ENCODE assay signal across 1 cellular context in the genomic region with DNA sequence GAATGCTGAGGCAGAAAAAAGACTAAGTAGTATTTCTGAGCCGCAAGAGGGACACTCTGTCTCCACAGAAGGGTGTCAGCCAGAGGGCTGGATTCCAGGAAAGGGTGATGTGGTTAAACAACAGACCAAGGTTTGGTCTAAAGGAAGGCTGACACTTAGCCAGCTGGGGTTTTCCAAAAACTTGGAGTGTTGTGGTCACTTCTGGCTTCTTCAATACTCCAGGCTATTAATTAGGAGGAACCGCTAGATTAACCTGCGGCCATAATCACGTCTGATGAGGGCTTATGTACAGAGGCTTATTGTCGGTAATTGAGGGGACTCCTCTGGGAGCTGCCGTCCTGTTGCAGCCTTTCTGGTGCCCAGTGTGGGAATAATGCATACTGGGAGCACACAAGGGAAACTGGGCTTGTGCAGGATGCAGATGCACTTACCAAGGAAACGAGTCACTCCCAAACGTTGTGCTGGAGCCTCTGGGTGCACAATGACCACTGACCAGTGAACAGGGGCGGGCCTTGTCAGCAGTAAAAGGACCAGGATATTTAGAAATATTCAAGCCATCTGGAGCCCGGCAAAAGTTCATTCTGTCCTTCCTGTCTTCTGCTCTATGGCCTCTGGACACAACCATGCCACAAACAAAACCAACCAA.
TF ChIP-seq lines count a peak whose summit lies in the region.

No MANE protein-coding gene starts in this region.

TF ChIP-seq in GM23338, 12 proteins besides CTCF, POLR2A, EP300 and RAD21 (continued from another document):
- no peak for TF ChIP-seq ZNF462 (CRISPR knock-in tag; IDR thresholded peaks at IDR 0.05)
- TF ChIP-seq, protein P1, sequence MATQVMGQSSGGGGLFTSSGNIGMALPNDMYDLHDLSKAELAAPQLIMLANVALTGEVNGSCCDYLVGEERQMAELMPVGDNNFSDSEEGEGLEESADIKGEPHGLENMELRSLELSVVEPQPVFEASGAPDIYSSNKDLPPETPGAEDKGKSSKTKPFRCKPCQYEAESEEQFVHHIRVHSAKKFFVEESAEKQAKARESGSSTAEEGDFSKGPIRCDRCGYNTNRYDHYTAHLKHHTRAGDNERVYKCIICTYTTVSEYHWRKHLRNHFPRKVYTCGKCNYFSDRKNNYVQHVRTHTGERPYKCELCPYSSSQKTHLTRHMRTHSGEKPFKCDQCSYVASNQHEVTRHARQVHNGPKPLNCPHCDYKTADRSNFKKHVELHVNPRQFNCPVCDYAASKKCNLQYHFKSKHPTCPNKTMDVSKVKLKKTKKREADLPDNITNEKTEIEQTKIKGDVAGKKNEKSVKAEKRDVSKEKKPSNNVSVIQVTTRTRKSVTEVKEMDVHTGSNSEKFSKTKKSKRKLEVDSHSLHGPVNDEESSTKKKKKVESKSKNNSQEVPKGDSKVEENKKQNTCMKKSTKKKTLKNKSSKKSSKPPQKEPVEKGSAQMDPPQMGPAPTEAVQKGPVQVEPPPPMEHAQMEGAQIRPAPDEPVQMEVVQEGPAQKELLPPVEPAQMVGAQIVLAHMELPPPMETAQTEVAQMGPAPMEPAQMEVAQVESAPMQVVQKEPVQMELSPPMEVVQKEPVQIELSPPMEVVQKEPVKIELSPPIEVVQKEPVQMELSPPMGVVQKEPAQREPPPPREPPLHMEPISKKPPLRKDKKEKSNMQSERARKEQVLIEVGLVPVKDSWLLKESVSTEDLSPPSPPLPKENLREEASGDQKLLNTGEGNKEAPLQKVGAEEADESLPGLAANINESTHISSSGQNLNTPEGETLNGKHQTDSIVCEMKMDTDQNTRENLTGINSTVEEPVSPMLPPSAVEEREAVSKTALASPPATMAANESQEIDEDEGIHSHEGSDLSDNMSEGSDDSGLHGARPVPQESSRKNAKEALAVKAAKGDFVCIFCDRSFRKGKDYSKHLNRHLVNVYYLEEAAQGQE (IDR thresholded peaks at IDR 0.05; ENCODE audit: unreplicated experiment), result no peak
- no peak for TF ChIP-seq NANOG (IDR thresholded peaks at IDR 0.05; ENCODE audit: borderline replicate concordance)
- no peak for TF ChIP-seq ZNF114 (CRISPR knock-in tag; IDR thresholded peaks at IDR 0.05)
- TF ChIP-seq, protein P2, sequence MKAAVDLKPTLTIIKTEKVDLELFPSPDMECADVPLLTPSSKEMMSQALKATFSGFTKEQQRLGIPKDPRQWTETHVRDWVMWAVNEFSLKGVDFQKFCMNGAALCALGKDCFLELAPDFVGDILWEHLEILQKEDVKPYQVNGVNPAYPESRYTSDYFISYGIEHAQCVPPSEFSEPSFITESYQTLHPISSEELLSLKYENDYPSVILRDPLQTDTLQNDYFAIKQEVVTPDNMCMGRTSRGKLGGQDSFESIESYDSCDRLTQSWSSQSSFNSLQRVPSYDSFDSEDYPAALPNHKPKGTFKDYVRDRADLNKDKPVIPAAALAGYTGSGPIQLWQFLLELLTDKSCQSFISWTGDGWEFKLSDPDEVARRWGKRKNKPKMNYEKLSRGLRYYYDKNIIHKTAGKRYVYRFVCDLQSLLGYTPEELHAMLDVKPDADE (IDR thresholded peaks at IDR 0.05), result no peak
- TF ChIP-seq EZH2phosphoT487 (IDR thresholded peaks at IDR 0.05; ENCODE audit: unreplicated experiment), result no peak
- TF ChIP-seq EZH2 (IDR thresholded peaks at IDR 0.05; ENCODE audit: low read depth, unreplicated experiment), result no peak
